Comparison of ENCODE assay signal across 20 cellular contexts in the genomic region with DNA sequence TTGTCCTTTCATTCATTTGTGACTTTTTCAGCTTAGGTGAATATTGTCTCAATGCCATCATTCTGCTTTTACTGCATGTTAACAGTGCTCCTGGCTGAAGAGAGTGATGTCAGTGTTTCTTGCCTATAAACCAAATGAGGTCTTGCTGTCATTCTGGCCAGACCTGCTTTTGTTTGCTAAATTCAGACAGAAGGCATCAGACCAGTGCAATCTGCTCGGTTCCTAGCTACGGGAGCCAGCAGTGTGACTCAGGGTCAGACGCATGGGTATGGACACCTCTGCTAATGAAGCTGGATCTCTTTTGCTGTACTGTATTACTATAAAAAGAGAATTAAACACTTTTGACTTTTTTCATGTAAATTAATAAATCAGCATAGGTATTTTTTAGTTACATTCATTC.
"Had no signal": no experiment of that assay in that cellular context is flagged by ENCODE, and none has a peak within 500 bp of the region (broad histone marks: within the 10 kb centered on the region; RNA-seq: fewer than 3 reads in every experiment).

No MANE protein-coding gene starts in this region.

- DNase-seq: colonic mucosa; dermis blood vessel endothelial cell; erythroblast; foreskin melanocyte; heart right ventricle; hypothalamus; mammary epithelial cell; naive thymus-derived CD8-positive, alpha-beta T cell; posterior cingulate gyrus; sigmoid colon; stimulated activated CD4-positive, alpha-beta T cell treated with anti-CD3 and anti-CD28 coated beads, Interleukin-2, amount 100 ng/mL, for 24 hours; stimulated activated CD4-positive, alpha-beta T cell treated with anti-CD3 and anti-CD28 coated beads, Interleukin-4, amount 100 ng/mL, for 4 hours; stimulated activated naive B cell treated with anti-CD40 and anti-IgM and Interleukin-4, amounts not matched to agents 10 μg/mL and 1 μg/mL and 100 μg/mL, for 72 hours; stimulated activated naive CD8-positive, alpha-beta T cell treated with anti-CD3 and anti-CD28 coated beads, Interleukin-15, amount 100 ng/mL, for 72 hours; testis had no signal

- H3K4me1 ChIP-seq: colonic mucosa, heart right ventricle, right atrium auricular region, sigmoid colon, testis, tibial nerve had no signal

- H3K4me3 ChIP-seq: colonic mucosa, heart right ventricle, right atrium auricular region, sigmoid colon, skin epidermis, testis, tibial nerve had no signal

- ATAC-seq: left lobe of liver; naive thymus-derived CD8-positive, alpha-beta T cell; stimulated activated naive B cell treated with anti-CD40 and anti-IgM and Interleukin-4, amounts not matched to agents 10 μg/mL and 1 μg/mL and 100 μg/mL, for 72 hours; stimulated activated naive CD8-positive, alpha-beta T cell treated with anti-CD3 and anti-CD28 coated beads, Interleukin-15, amount 100 ng/mL, for 72 hours had no signal

- H3K27ac ChIP-seq: colonic mucosa, heart right ventricle, neutrophil, right atrium auricular region, sigmoid colon, skin epidermis, testis, tibial nerve had no signal

- H3K27me3 ChIP-seq: colonic mucosa, neutrophil, right atrium auricular region, sigmoid colon, testis, tibial nerve had no signal

- H3K36me3 ChIP-seq: colonic mucosa, heart right ventricle, neutrophil, right atrium auricular region, sigmoid colon, tibial nerve had no signal

- H3K9me3 ChIP-seq: colonic mucosa, neutrophil, right atrium auricular region, testis had no signal
